Comparison of ENCODE assay signal across 9 cellular contexts in the genomic region with DNA sequence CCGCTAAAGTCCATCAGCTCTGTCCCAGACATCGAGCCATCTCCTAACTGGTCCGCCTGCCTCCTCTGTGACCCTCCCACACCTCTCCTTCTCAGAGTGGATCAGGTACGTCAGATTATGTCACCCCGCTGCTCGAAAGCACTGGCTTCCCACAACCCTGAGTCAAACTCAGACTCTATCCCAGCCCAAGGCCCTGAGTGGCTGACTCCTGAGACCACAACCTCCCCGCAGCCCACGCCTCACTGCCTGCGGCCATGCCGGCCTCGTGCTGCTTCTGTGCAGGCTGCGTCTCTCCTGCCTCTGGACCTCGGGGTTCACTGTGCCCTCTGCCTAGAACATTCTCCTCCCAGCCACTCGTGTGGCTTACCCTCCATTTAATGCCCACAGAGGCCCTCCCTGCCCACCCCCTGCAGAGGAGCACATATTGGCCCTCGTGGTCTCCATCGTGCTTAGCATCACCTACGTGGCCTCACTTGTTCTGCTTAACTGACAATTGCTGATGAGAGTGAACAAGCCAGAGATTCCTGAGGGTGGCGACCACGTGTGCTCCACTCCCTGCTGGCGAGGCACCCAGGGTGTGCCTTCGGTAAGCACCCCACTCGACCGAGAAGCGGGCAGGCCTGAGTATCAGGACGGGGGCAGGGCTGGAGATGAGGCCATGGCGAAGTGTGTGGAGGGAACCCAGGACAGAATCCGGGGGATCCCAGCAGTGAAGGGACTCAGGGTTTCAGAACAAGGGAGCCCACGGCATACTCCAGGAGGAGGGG. TPM values are rescaled to one million over a fixed set of nuclear protein-coding genes. Genes with fewer than 3 reads are reported as not detected.
A peak's percentile ranks its signal among the peaks of the same experiment; 100 is the strongest.
DNase-seq lines count a peak whose midpoint lies in the region; ATAC-seq and TF ChIP-seq lines count a peak whose summit lies in the region.
"Had no signal": no experiment of that assay in that cellular context is flagged by ENCODE, and none has a peak within 500 bp of the region (broad histone marks: within the 10 kb centered on the region; RNA-seq: fewer than 3 reads in every experiment).

No MANE protein-coding gene starts in this region.

- TF ChIP-seq POLR2A in ovary (IDR thresholded peaks at IDR 0.05) = no peak

- peak overlapping the region in 52 of 59 donors; percentile 3 to 86 (median 60) for H3K27ac ChIP-seq in dorsolateral prefrontal cortex
- H3K27ac ChIP-seq in neutrophil = peak overlapping the region; percentile 97
- H3K27ac ChIP-seq in foreskin keratinocyte = no peak overlapping the region
- H3K27ac ChIP-seq in ovary = no peak overlapping the region

- no peaks in the 10 kb centered on the region for H3K27me3 ChIP-seq in dorsolateral prefrontal cortex
- no peaks in the 10 kb centered on the region for H3K27me3 ChIP-seq in neutrophil
- H3K27me3 ChIP-seq in foreskin keratinocyte = no peaks in the 10 kb centered on the region
- no peaks in the 10 kb centered on the region for H3K27me3 ChIP-seq in ovary

- intact Hi-C loops in dorsolateral prefrontal cortex (cut with DNase I) = no loop called here
- intact Hi-C loops in ovary (cut with DNase I) = no loop called here

- H3K4me1 ChIP-seq in neutrophil (ENCODE audit: control insufficient read depth in 1 of 2, insufficient read depth in 1 of 2, low read depth in 1 of 2, low read length in 1 of 2) (peaks cover 62 to 64% of the 10 kb centered on the region in 2 experiments), foreskin keratinocyte (no peaks in the 10 kb centered on the region), ovary (ENCODE audit: insufficient read depth) (peaks cover 9% of the 10 kb centered on the region)

- H3K36me3 ChIP-seq in neutrophil = peaks cover 62% of the 10 kb centered on the region
- H3K36me3 ChIP-seq in ovary = no peaks in the 10 kb centered on the region

- 83 to 86% (median 86%) methylated on average over 28 of the region's 28 CpGs for WGBS in ovary, 3 donors

- H3K4me3 ChIP-seq in dorsolateral prefrontal cortex (no peak overlapping the region), neutrophil (ENCODE audit: low read depth in 1 of 2, low read length in 1 of 2) (peak overlapping the region; percentile 68 to 69), ovary (no peak overlapping the region)

- H3K9me3 ChIP-seq in neutrophil (no peaks in the 10 kb centered on the region), ovary (no peaks in the 10 kb centered on the region)

- ATAC-seq in foreskin keratinocyte = no peak
- ATAC-seq: CD8-positive, alpha-beta T cell had no signal

- DNase-seq in ELR (ENCODE audit: low read depth) = peak; percentile 54
- DNase-seq in MV-4-11 (lab: John Stamatoyannopoulos, UW) = peak; percentile 64
- no peak for DNase-seq in dorsolateral prefrontal cortex
- DNase-seq in foreskin keratinocyte = no peak
- no peak for DNase-seq in T-helper 2 cell
- no peak for DNase-seq in ovary
- DNase-seq: activated CD4-positive, alpha-beta T cell treated with anti-CD3 and anti-CD28 coated beads for 1 hour; CD8-positive, alpha-beta T cell had no signal

- TF ChIP-seq EP300 in ovary (IDR thresholded peaks at IDR 0.05) = no peak

- no peak for TF ChIP-seq CTCF in dorsolateral prefrontal cortex (IDR thresholded peaks at IDR 0.05 in 54 of 56, conservative IDR thresholded peaks at IDR 0.05 in 2 of 56; ENCODE audit: low read depth in 1 of 56, partially characterized antibody in 56 of 56)
- TF ChIP-seq CTCF in neutrophil (IDR thresholded peaks at IDR 0.05) = no peak
- no peak for TF ChIP-seq CTCF in foreskin keratinocyte (conservative IDR thresholded peaks at IDR 0.05)
- TF ChIP-seq CTCF in ovary (IDR thresholded peaks at IDR 0.05) = no peak

RNA-seq across cellular contexts. Expression of a gene that starts 13.5 kb away (rescaled TPM):
- total RNA-seq in dorsolateral prefrontal cortex = 10 to 100 TPM; 18.2 to 45.4 (median 30.5) TPM
- 11.9 and 14.8 TPM in 2 replicates for total RNA-seq in foreskin keratinocyte
- polyA plus RNA-seq in foreskin keratinocyte = 9.9 and 10.0 TPM in 2 replicates
- total RNA-seq in ovary = 10 to 100 TPM; 10.9 to 24.4 (median 19.0) TPM
- 10 to 100 TPM; 10.7 to 12.0 TPM for polyA plus RNA-seq in ovary

RNA-seq across cellular contexts. Expression of a gene that starts 13.9 kb away (rescaled TPM):
- total RNA-seq in dorsolateral prefrontal cortex (100 to 1,000 TPM in 19 of 120 experiments, 10 to 100 TPM in 101; 69.7 to 119 (median 86.8) TPM), foreskin keratinocyte (66.6 and 68.4 TPM in 2 replicates), ovary (10 to 100 TPM; 37.3 to 85.3 (median 59.1) TPM)
- polyA plus RNA-seq in foreskin keratinocyte (58.0 and 58.2 TPM in 2 replicates), ovary (10 to 100 TPM; 34.8 to 59.3 TPM)

RNA-seq across cellular contexts. Expression of a gene that starts 15.4 kb away (rescaled TPM):
- total RNA-seq in dorsolateral prefrontal cortex = 10 to 100 TPM in 104 of 120 experiments, 1 to 10 TPM in 16; 6.8 to 37.3 (median 13.5) TPM
- total RNA-seq in foreskin keratinocyte = 40.8 and 44.6 TPM in 2 replicates
- polyA plus RNA-seq in foreskin keratinocyte = 47.2 and 50.4 TPM in 2 replicates
- total RNA-seq in ovary = 10 to 100 TPM; 21.2 to 55.4 (median 46.6) TPM
- 10 to 100 TPM; 17.7 to 29.7 TPM for polyA plus RNA-seq in ovary

RNA-seq across cellular contexts. Expression of a gene that starts 56.0 kb away (rescaled TPM):
- total RNA-seq in dorsolateral prefrontal cortex (10 to 100 TPM in 9 of 120 experiments, 1 to 10 TPM in 110, under 1 TPM in 1; 0.79 to 17.1 (median 4.6) TPM), foreskin keratinocyte (176 and 218 TPM in 2 replicates), ovary (100 to 1,000 TPM in 1 of 7 donors, 10 to 100 TPM in 6; 42.4 to 339 (median 65.1) TPM)
- polyA plus RNA-seq in foreskin keratinocyte (237 and 281 TPM in 2 replicates), ovary (10 to 100 TPM; 26.8 to 47.9 TPM)

Comparison
In these comparisons a context has a peak if more than half of its experiments do, and no peak if none do; other contexts are left out.
1. DNase-seq: peak in ELR (single experiment) and MV-4-11 (single experiment); none in dorsolateral prefrontal cortex (0 of 10), foreskin keratinocyte (0 of 2), T-helper 2 cell (0 of 5) and ovary (0 of 5).
2. H3K27ac ChIP-seq: peak in dorsolateral prefrontal cortex (52 of 59) and neutrophil (single experiment); none in foreskin keratinocyte (single experiment) and ovary (0 of 2).
3. H3K4me3 ChIP-seq: peak in neutrophil (2 of 2); none in dorsolateral prefrontal cortex (0 of 59) and ovary (single experiment).